ENCODE assay signal across 29 cellular contexts in genomic region chr5:10936486-10936885, GRCh38.
"Had no signal": no experiment of that assay in that cellular context is flagged by ENCODE, and none has a peak within 500 bp of the region (broad histone marks: within the 10 kb centered on the region; RNA-seq: fewer than 3 reads in every experiment).

No MANE protein-coding gene starts in this region.

- H3K36me3 ChIP-seq: neural progenitor cell, ovary, right lobe of liver, sigmoid colon, stomach, thoracic aorta, thyroid gland, tibial nerve, upper lobe of right lung, uterus had no signal

- H2AFZ ChIP-seq: parathyroid adenoma had no signal

- H3K4me3 Mint-ChIP-seq: naive thymus-derived CD4-positive, alpha-beta T cell; natural killer cell; nephron; neural progenitor cell; stimulated activated effector memory CD8-positive, alpha-beta T cell treated with anti-CD3 and anti-CD28 coated beads, Interleukin-12 subunit alpha, Interleukin-12 subunit beta, amount 100 ng/mL, for 72 hours; stimulated activated naive B cell treated with anti-CD40 and anti-IgM and Interleukin-4, amounts not matched to agents 10 μg/mL and 1 μg/mL and 100 μg/mL, for 72 hours; stimulated activated naive CD8-positive, alpha-beta T cell treated with anti-CD3 and anti-CD28 coated beads, Interleukin-15, Interleukin-2, amounts not matched to agents 100 ng/mL and 50 ng/mL, for 24 hours; type B pancreatic cell had no signal

- H3K9me3 Mint-ChIP-seq: natural killer cell; nephron; neural progenitor cell; stimulated activated naive CD8-positive, alpha-beta T cell treated with anti-CD3 and anti-CD28 coated beads, Interleukin-15, Interleukin-2, amounts not matched to agents 100 ng/mL and 50 ng/mL, for 24 hours had no signal

- ATAC-seq: naive thymus-derived CD4-positive, alpha-beta T cell; natural killer cell; psoas muscle; right cardiac atrium; right lobe of liver; stimulated activated effector memory CD8-positive, alpha-beta T cell treated with anti-CD3 and anti-CD28 coated beads, Interleukin-12 subunit alpha, Interleukin-12 subunit beta, amount 100 ng/mL, for 72 hours; stimulated activated naive B cell treated with anti-CD40 and anti-IgM and Interleukin-4, amounts not matched to agents 10 μg/mL and 1 μg/mL and 100 μg/mL, for 72 hours; upper lobe of right lung had no signal

- H3K27me3 ChIP-seq: neural progenitor cell, ovary, right lobe of liver, sigmoid colon, stomach, thyroid gland, tibial nerve, upper lobe of right lung, uterus had no signal

- H3K4me1 Mint-ChIP-seq: naive thymus-derived CD4-positive, alpha-beta T cell; natural killer cell; nephron; stimulated activated effector memory CD8-positive, alpha-beta T cell treated with anti-CD3 and anti-CD28 coated beads, Interleukin-12 subunit alpha, Interleukin-12 subunit beta, amount 100 ng/mL, for 72 hours; stimulated activated naive B cell treated with anti-CD40 and anti-IgM and Interleukin-4, amounts not matched to agents 10 μg/mL and 1 μg/mL and 100 μg/mL, for 72 hours had no signal

- H3K9me3 ChIP-seq: ovary, psoas muscle, right lobe of liver, sigmoid colon, stomach, thoracic aorta, thyroid gland, tibial nerve, upper lobe of right lung, uterus had no signal

- H3K27ac ChIP-seq: neural progenitor cell, ovary, parathyroid adenoma, psoas muscle, right lobe of liver, sigmoid colon, stomach, thoracic aorta, thyroid gland, tibial nerve, upper lobe of right lung, uterus had no signal

- DNase-seq: naive thymus-derived CD4-positive, alpha-beta T cell; natural killer cell; occipital lobe; ovary; posterior cingulate gyrus; psoas muscle; right cardiac atrium; right lobe of liver; sigmoid colon; small intestine; stimulated activated CD4-positive, alpha-beta T cell treated with anti-CD3 and anti-CD28 coated beads, Interleukin-15, amount 100 ng/mL, for 24 hours; stimulated activated CD4-positive, alpha-beta T cell treated with anti-CD3 and anti-CD28 coated beads, Interleukin-2, amount 100 ng/mL, for 24 hours; stimulated activated CD4-positive, alpha-beta T cell treated with anti-CD3 and anti-CD28 coated beads, Interleukin-2, amount 100 ng/mL, for 48 hours; stimulated activated CD4-positive, alpha-beta T cell treated with anti-CD3 and anti-CD28 coated beads, Interleukin-4, amount 100 ng/mL, for 24 hours; stimulated activated naive B cell treated with anti-CD40 and anti-IgM and Interleukin-4, amounts not matched to agents 10 μg/mL and 1 μg/mL and 100 μg/mL, for 72 hours; stimulated activated naive CD4-positive, alpha-beta T cell treated with Interleukin-2 at 50 U/mL for 16 hours; stomach; thyroid gland; upper lobe of right lung; uterus had no signal

- H3K4me2 ChIP-seq: neural progenitor cell had no signal

- H3K4me1 ChIP-seq: parathyroid adenoma, psoas muscle, right lobe of liver, sigmoid colon, stomach, thyroid gland, tibial nerve, upper lobe of right lung, uterus had no signal

- H3K79me2 ChIP-seq: parathyroid adenoma had no signal

- FAIRE-seq: small intestine had no signal

- H3K4me3 ChIP-seq: neural progenitor cell, ovary, psoas muscle, right lobe of liver, sigmoid colon, stomach, thoracic aorta, thyroid gland, tibial nerve, upper lobe of right lung, uterus had no signal

- H3K27ac Mint-ChIP-seq: naive thymus-derived CD4-positive, alpha-beta T cell; natural killer cell; nephron; neural progenitor cell; progenitor cell of endocrine pancreas; stimulated activated effector memory CD8-positive, alpha-beta T cell treated with anti-CD3 and anti-CD28 coated beads, Interleukin-12 subunit alpha, Interleukin-12 subunit beta, amount 100 ng/mL, for 72 hours; stimulated activated naive B cell treated with anti-CD40 and anti-IgM and Interleukin-4, amounts not matched to agents 10 μg/mL and 1 μg/mL and 100 μg/mL, for 72 hours; stimulated activated naive CD8-positive, alpha-beta T cell treated with anti-CD3 and anti-CD28 coated beads, Interleukin-15, Interleukin-2, amounts not matched to agents 100 ng/mL and 50 ng/mL, for 24 hours; type B pancreatic cell had no signal

- H3K36me3 Mint-ChIP-seq: naive thymus-derived CD4-positive, alpha-beta T cell; natural killer cell; neural progenitor cell; stimulated activated effector memory CD8-positive, alpha-beta T cell treated with anti-CD3 and anti-CD28 coated beads, Interleukin-12 subunit alpha, Interleukin-12 subunit beta, amount 100 ng/mL, for 72 hours; stimulated activated naive B cell treated with anti-CD40 and anti-IgM and Interleukin-4, amounts not matched to agents 10 μg/mL and 1 μg/mL and 100 μg/mL, for 72 hours; type B pancreatic cell had no signal

- H3K9ac ChIP-seq: neural progenitor cell, parathyroid adenoma had no signal
